8 cellular contexts compared by ENCODE assay signal in the genomic region with DNA sequence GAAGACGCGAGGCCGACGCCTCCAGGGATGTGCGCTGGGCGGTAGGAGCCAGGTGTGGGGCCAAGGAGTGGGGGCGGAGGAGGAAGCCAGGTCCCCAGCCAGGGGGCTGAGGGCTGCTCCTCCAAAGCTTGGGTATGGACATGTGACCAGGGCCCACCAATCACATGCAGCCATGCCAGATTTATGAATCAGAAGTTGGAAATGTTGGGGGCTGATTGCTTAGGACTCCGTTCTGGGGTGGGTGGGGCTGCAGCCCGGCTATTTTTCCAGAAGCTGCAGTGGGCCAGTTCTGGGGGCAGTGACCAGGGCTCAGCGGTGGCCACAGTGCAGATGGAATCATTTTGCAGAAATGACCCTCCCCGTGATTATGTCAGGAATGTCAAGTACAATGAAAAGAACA.
DNase-seq lines count a peak whose midpoint lies in the region; ATAC-seq and TF ChIP-seq lines count a peak whose summit lies in the region.

No MANE protein-coding gene starts in this region.

- TF ChIP-seq CTCF in GM20000 (IDR thresholded peaks at IDR 0.05; ENCODE audit: extremely low read depth, missing control alignments): no peak
- no peak for TF ChIP-seq CTCF in heart right ventricle (IDR thresholded peaks at IDR 0.05)
- TF ChIP-seq CTCF in stomach (IDR thresholded peaks at IDR 0.05): no peak

- DNase-seq in GM20000 (ENCODE audit: low spot score) (peak; percentile 75), SJSA1 (ENCODE audit: low read depth in 1 of 2, low spot score in 2 of 2) (peak; percentile 85 to 92), heart right ventricle (peak in 1 of 2 donors; percentile 56), stomach (no peak), head of caudate nucleus (no peak)
- no peak for DNase-seq in stimulated activated CD4-positive, alpha-beta T cell treated with anti-CD3 and anti-CD28 coated beads, Interleukin-15, amount 100 ng/mL, for 24 hours

- no peak for TF ChIP-seq EP300 in stomach (IDR thresholded peaks at IDR 0.05)

- H3K36me3 ChIP-seq in SJSA1 (no peaks in the 10 kb centered on the region), heart right ventricle (no peaks in the 10 kb centered on the region), stomach (no peaks in the 10 kb centered on the region)

- H3K4me3 ChIP-seq in SJSA1: no peak overlapping the region
- peak overlapping the region in 5 of 10 donors; percentile 7 to 31 (median 14) for H3K4me3 ChIP-seq in heart right ventricle
- H3K4me3 ChIP-seq in stomach: no peak overlapping the region

- H3K27ac ChIP-seq in SJSA1: peak overlapping the region; percentile 63
- peak overlapping the region; percentile 39 to 96 (median 84) for H3K27ac ChIP-seq in heart right ventricle
- peak overlapping the region; percentile 59 to 89 (median 84) for H3K27ac ChIP-seq in stomach

- H3K4me1 ChIP-seq in SJSA1 (replicated peaks): peaks cover 49% of the 10 kb centered on the region
- peaks cover 10 to 62% (median 37%) of the 10 kb centered on the region in 9 donors for H3K4me1 ChIP-seq in heart right ventricle
- peaks cover 27 to 58% (median 38%) of the 10 kb centered on the region in 4 donors for H3K4me1 ChIP-seq in stomach

- 60 to 61% methylated on average over 11 of the region's 11 CpGs for WGBS in heart right ventricle, 2 donors
- 59 to 74% (median 66%) methylated on average over 11 of the region's 11 CpGs for WGBS in stomach, 5 donors

- intact Hi-C loops in heart right ventricle (cut with DNase I): loop anchor here in 3 of 10 donors (1.0 to 10.0 kb wide), 4 partner anchors 16 to 178 kb away; no protein-coding TSS in a partner anchor
- intact Hi-C loops in stomach (cut with DNase I; ENCODE audit: low total_unique reads): no loop called here
- intact Hi-C loops in head of caudate nucleus (cut with DNase I): no loop called here

- H3K9me3 ChIP-seq in SJSA1 (replicated peaks) (no peaks in the 10 kb centered on the region), heart right ventricle (no peaks in the 10 kb centered on the region), stomach (no peaks in the 10 kb centered on the region)

- no peak for TF ChIP-seq POLR2A in stomach (IDR thresholded peaks at IDR 0.05)

- ATAC-seq in heart right ventricle (peak in 7 of 8 donors; percentile 37 to 79 (median 61)), HG02970 (IDR thresholded peaks at IDR 0.05; ENCODE audit: low FRiP score, unreplicated experiment) (no peak), HG03378 (IDR thresholded peaks at IDR 0.05; ENCODE audit: unreplicated experiment) (no peak)

- no peaks in the 10 kb centered on the region for H3K27me3 ChIP-seq in SJSA1 (replicated peaks)
- no peaks in the 10 kb centered on the region for H3K27me3 ChIP-seq in heart right ventricle
- no peaks in the 10 kb centered on the region for H3K27me3 ChIP-seq in stomach

Comparison
In these comparisons a context has a peak if more than half of its experiments do, and no peak if none do; other contexts are left out.
1. DNase-seq: peak in GM20000 (single experiment) and SJSA1 (2 of 2); none in stomach (single experiment), head of caudate nucleus (0 of 42) and stimulated activated CD4-positive, alpha-beta T cell treated with anti-CD3 and anti-CD28 coated beads, Interleukin-15, amount 100 ng/mL, for 24 hours (single experiment).
2. ATAC-seq: peak in heart right ventricle (7 of 8); none in HG02970 (single experiment) and HG03378 (single experiment).
3. Peak in every context shown above with its lines, with median percentiles within 50 percentile points of each other: H3K27ac ChIP-seq.